12 cellular contexts compared by ENCODE assay signal in the genomic region with DNA sequence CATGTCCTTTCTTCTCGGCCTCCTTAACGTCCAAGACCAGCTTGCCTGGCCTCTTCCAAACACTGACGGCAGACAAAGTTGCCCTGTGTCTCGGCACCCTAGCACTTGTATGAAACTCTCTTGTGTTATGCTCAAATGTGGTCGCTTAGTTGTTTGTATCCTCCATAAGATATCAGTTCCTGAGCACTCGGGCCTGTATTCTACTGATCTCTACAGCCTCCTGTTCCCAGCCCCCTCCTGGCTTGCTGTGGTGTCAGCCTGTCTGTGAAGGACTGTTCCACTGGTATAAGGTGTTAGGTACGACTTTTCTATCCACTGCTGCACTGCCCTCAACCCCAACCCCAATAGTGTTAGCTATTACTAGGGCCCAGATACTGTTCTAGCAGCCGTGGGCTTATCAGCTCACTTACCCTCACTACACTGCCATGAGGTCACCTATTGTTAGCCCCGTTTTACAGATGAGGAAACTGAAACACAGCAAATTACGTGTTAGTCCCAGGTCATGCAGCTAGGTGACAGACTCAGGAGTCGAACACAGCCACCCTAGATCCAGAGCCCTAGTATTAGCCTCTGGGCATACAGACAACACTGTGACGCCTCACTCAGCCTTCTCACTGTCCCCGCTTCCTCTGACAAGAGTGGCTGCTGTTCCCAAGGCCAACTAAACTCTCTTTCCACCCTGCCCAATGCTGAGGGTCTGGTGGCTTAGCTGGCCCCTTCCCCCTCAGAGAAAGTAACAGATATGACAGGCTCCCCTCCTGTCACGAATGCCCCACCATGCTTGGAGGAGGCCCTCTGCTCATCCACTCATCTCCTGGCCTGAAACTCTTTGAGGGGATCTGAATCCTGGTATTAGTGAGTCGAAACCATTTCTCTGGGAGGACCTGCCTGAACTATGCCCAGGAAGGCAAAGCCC.
DNase-seq lines count a peak whose midpoint lies in the region; ATAC-seq and TF ChIP-seq lines count a peak whose summit lies in the region.
"Had no signal": no experiment of that assay in that cellular context is flagged by ENCODE, and none has a peak within 500 bp of the region (broad histone marks: within the 10 kb centered on the region; RNA-seq: fewer than 3 reads in every experiment).

No MANE protein-coding gene starts in this region.

- H3K4me3 Mint-ChIP-seq in T-helper 2 cell treated with Interferon-gamma antibody and Interleukin-4, amounts not matched to agents 5 μg/mL and 100 μg/mL, for 36 hours, result peak overlapping the region; percentile 78

- H3K4me1 Mint-ChIP-seq in T-helper 2 cell treated with Interferon-gamma antibody and Interleukin-4, amounts not matched to agents 5 μg/mL and 100 μg/mL, for 36 hours (ENCODE audit: low read depth), result peaks cover 42% of the 10 kb centered on the region

- H3K4me3 ChIP-seq in BLaER1, result peak overlapping the region; percentile 47; the same call in 1 of the 2 replicates

- H3K27me3 ChIP-seq in BLaER1, result no peaks in the 10 kb centered on the region

- peak overlapping the region; percentile 89 for H3K4me2 ChIP-seq in BLaER1

- peaks cover 7% of the 10 kb centered on the region for H3K27me3 Mint-ChIP-seq in T-helper 2 cell treated with Interferon-gamma antibody and Interleukin-4, amounts not matched to agents 5 μg/mL and 100 μg/mL, for 36 hours (ENCODE audit: low read depth)

- H4K20me1 ChIP-seq in BLaER1, result no peaks in the 10 kb centered on the region

- no peak for TF ChIP-seq POLR2A in erythroblast (IDR thresholded peaks at IDR 0.05; ENCODE audit: low read length)

- H3K27ac ChIP-seq in BLaER1, result peak overlapping the region; percentile 91
- H3K27ac ChIP-seq: foreskin keratinocyte had no signal

- peak; percentile 33 for ATAC-seq in GM18868 (IDR thresholded peaks at IDR 0.05; ENCODE audit: unreplicated experiment)
- ATAC-seq: foreskin keratinocyte had no signal

- no peaks in the 10 kb centered on the region for H3K9me3 Mint-ChIP-seq in T-helper 2 cell treated with Interferon-gamma antibody and Interleukin-4, amounts not matched to agents 5 μg/mL and 100 μg/mL, for 36 hours

- H3K9me3 ChIP-seq in BLaER1, result no peaks in the 10 kb centered on the region

- H3K36me3 Mint-ChIP-seq in T-helper 2 cell treated with Interferon-gamma antibody and Interleukin-4, amounts not matched to agents 5 μg/mL and 100 μg/mL, for 36 hours (ENCODE audit: low read depth), result peaks cover 5% of the 10 kb centered on the region

- no peak for DNase-seq in T-helper 2 cell treated with Interferon-gamma antibody and Interleukin-4, amounts not matched to agents 5 μg/mL and 100 μg/mL, for 36 hours (ENCODE audit: low spot score)
- peak; percentile 17 to 48 for DNase-seq in erythroblast (lab: John Stamatoyannopoulos, UW)
- no peak for DNase-seq in EL
- no peak for DNase-seq in HPDE6-E6E7 (ENCODE audit: extremely low spot score)
- no peak for DNase-seq in foreskin melanocyte
- DNase-seq in glomerular visceral epithelial cell (ENCODE audit: extremely low spot score), result no peak
- DNase-seq: COR-L47, foreskin keratinocyte, left colon, SIG-M5 had no signal

- H3K9ac ChIP-seq in BLaER1, result peak overlapping the region; percentile 66; the same call in 1 of the 2 replicates

- H3K27ac Mint-ChIP-seq in T-helper 2 cell treated with Interferon-gamma antibody and Interleukin-4, amounts not matched to agents 5 μg/mL and 100 μg/mL, for 36 hours, result peak overlapping the region; percentile 91

- H3K36me3 ChIP-seq in BLaER1, result no peaks in the 10 kb centered on the region

- peaks cover 73% of the 10 kb centered on the region for H3K4me1 ChIP-seq in BLaER1

Comparison
In these comparisons a context has a peak if more than half of its experiments do, and no peak if none do; other contexts are left out.
1. DNase-seq: peak in erythroblast (2 of 2); none in T-helper 2 cell treated with Interferon-gamma antibody and Interleukin-4, amounts not matched to agents 5 μg/mL and 100 μg/mL, for 36 hours (single experiment), EL (single experiment), HPDE6-E6E7 (single experiment), foreskin melanocyte (single experiment) and glomerular visceral epithelial cell (single experiment).